ENCODE assay signal across 8 cellular contexts in genomic region chr9:37485389-37486255, GRCh38. TPM values are rescaled to one million over a fixed set of nuclear protein-coding genes. Genes with fewer than 3 reads are reported as not detected.
DNase-seq lines count a peak whose midpoint lies in the region; ATAC-seq and TF ChIP-seq lines count a peak whose summit lies in the region.

Gene POLR1E, plus strand, starts transcription at chr9:37485948. Its CDS starts 100 bp downstream, at chr9:37486048.

- TF ChIP-seq CTCF in GM10248 (IDR thresholded peaks at IDR 0.05; ENCODE audit: control extremely low read depth, extremely low read depth, low read depth, missing control alignments) = no peak
- no peak for TF ChIP-seq CTCF in omental fat pad (IDR thresholded peaks at IDR 0.05)

- POLR2A ChIA-PET in GM10248 (lab: Yijun Ruan, JAX) = interaction anchor here (0.5 to 1.9 kb wide), 5 partner anchors 16 to 449 kb away, joined by 3 to 4 read pairs (median 3); no protein-coding TSS in a partner anchor

- peaks cover 40% of the 10 kb centered on the region for H3K4me1 Mint-ChIP-seq in activated naive CD4-positive, alpha-beta T cell treated with anti-CD3 and anti-CD28 coated beads, Interleukin-2, amount 50 U/mL, for 24 hours

- peaks cover 6% of the 10 kb centered on the region for H3K27me3 Mint-ChIP-seq in activated naive CD4-positive, alpha-beta T cell treated with anti-CD3 and anti-CD28 coated beads, Interleukin-2, amount 50 U/mL, for 24 hours

- CTCF ChIA-PET in GM10248 (lab: Yijun Ruan, JAX) = interaction anchor here (0.8 to 1.5 kb wide), 5 partner anchors 9 to 757 kb away, joined by 3 to 5 read pairs (median 4); no protein-coding TSS in a partner anchor

- H3K4me3 Mint-ChIP-seq in activated naive CD4-positive, alpha-beta T cell treated with anti-CD3 and anti-CD28 coated beads, Interleukin-2, amount 50 U/mL, for 24 hours = peak within 1 kb of the TSS; percentile 93

- H3K27ac ChIP-seq in temporal lobe (ENCODE audit: low read depth, low read length) = no peak within 1 kb of the TSS

- peak within 1 kb of the TSS; percentile 91 for H3K27ac Mint-ChIP-seq in activated naive CD4-positive, alpha-beta T cell treated with anti-CD3 and anti-CD28 coated beads, Interleukin-2, amount 50 U/mL, for 24 hours

- peak; percentile 100 for DNase-seq in GM10248 (ENCODE audit: extremely low spot score)
- DNase-seq in NCI-H1092 treated with DMSO at 0.1 percent for 48 hours (lab: John Stamatoyannopoulos, UW) = peak; percentile 94
- DNase-seq in glomerular endothelial cell (ENCODE audit: extremely low read depth, low read depth, low spot score) = no peak
- DNase-seq in omental fat pad (ENCODE audit: low spot score) = peak; percentile 78

- H3K9me3 Mint-ChIP-seq in activated naive CD4-positive, alpha-beta T cell treated with anti-CD3 and anti-CD28 coated beads, Interleukin-2, amount 50 U/mL, for 24 hours = no peaks in the 10 kb centered on the region

- peak; percentile 98 for ATAC-seq in HG02610 (IDR thresholded peaks at IDR 0.05; ENCODE audit: unreplicated experiment)
- ATAC-seq in SK-N-SH treated with all-trans-retinoic acid at 6 μM for 48 hours = peak; percentile 94
- peak; percentile 95 for ATAC-seq in omental fat pad (ENCODE audit: low FRiP score)

- H3K36me3 Mint-ChIP-seq in activated naive CD4-positive, alpha-beta T cell treated with anti-CD3 and anti-CD28 coated beads, Interleukin-2, amount 50 U/mL, for 24 hours = peaks cover 7% of the 10 kb centered on the region

TF ChIP-seq in SK-N-SH treated with all-trans-retinoic acid at 6 μM for 48 hours, 23 proteins besides CTCF, POLR2A, EP300 and RAD21:
- TF ChIP-seq GLIS3 (CRISPR knock-in tag; IDR thresholded peaks at IDR 0.05) (no peak), CSRNP3 (CRISPR knock-in tag; IDR thresholded peaks at IDR 0.05) (no peak), ZNF8 (CRISPR knock-in tag; IDR thresholded peaks at IDR 0.05) (no peak), ZFP30 (CRISPR knock-in tag; IDR thresholded peaks at IDR 0.05) (no peak), ZNF565 (CRISPR knock-in tag; conservative IDR thresholded peaks at IDR 0.05; ENCODE audit: low read depth) (no peak), POU6F1 (CRISPR knock-in tag; IDR thresholded peaks at IDR 0.05; ENCODE audit: borderline replicate concordance, low read depth) (no peak)

RNA-seq across cellular contexts. Expression of gene POLR1E, which starts in this region (rescaled TPM):
- total RNA-seq in glomerular endothelial cell = 12.3 and 14.8 TPM in 2 replicates
- 10 to 100 TPM; 23.6 to 59.1 (median 41.6) TPM for total RNA-seq in omental fat pad
- 30.2 TPM for total RNA-seq in temporal lobe
